12 cellular contexts compared by ENCODE assay signal in the genomic region with DNA sequence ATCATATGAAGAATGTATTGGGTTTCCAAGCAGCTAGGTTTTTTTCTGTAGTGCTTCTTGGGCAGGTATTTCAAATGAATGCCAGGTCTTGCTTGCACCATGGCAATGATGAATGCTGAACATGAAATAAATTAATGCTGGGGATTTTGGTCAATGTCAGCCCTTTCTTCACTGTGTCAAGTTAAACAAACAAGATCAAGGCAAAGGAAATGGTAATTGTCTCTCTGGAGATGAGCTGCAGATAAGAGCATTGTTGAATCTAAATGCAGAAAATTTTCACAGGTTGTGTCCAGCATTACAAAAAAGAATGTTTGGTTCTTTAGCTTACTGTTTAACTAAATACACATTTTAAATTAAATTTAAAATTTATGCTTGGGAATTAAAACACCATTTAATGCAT.
"Had no signal": no experiment of that assay in that cellular context is flagged by ENCODE, and none has a peak within 500 bp of the region (broad histone marks: within the 10 kb centered on the region; RNA-seq: fewer than 3 reads in every experiment).

No MANE protein-coding gene starts in this region.

- H3K9me3 ChIP-seq: upper lobe of right lung had no signal

- H3K27me3 ChIP-seq: upper lobe of right lung had no signal

- ATAC-seq: activated naive CD4-positive, alpha-beta T cell treated with anti-CD3 and anti-CD28 coated beads, Interleukin-2, amount 50 U/mL, for 72 hours; activated T-cell treated with anti-CD3 and anti-CD28 coated beads, Interleukin-2, amount 50 U/mL, for 72 hours; effector memory CD8-positive, alpha-beta T cell; upper lobe of right lung had no signal

- H3K27ac ChIP-seq: upper lobe of right lung had no signal

- DNase-seq: activated CD4-positive, alpha-beta T cell treated with anti-CD3 and anti-CD28 coated beads, Interleukin-2, amount 50 U/mL, for 1 hour; activated gamma-delta T cell; activated T-cell treated with anti-CD3 and anti-CD28 coated beads, Interleukin-2, amount 50 U/mL, for 72 hours; amniotic stem cell; effector memory CD8-positive, alpha-beta T cell; mesenchymal stem cell; nucleus accumbens; posterior cingulate gyrus; retina; stimulated activated CD8-positive, alpha-beta memory T cell treated with anti-CD3 and anti-CD28 coated beads, Interleukin-4, amount 100 ng/mL, for 48 hours; upper lobe of right lung had no signal

- H3K4me3 ChIP-seq: upper lobe of right lung had no signal

- H3K4me1 ChIP-seq: upper lobe of right lung had no signal
